In the genomic region with DNA sequence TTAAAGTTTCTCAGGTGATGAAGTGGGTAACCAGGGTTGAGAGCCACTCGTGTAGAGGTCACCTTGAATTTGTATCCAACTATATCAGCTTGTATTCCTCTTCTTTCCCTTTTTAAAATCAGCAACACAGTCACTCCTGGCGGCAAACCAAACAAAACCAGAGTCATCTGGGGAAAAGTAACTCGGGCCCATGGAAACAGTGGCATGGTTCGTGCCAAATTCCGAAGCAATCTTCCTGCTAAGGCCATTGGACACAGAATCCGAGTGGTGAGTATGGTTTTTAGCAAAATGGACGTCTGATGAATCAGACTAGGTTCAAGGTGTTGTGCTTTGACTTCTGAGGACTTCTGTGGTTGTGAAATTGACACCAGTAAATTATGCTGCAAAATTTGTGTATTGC, we compare ENCODE assay signal across 13 cellular contexts. TPM values are rescaled to one million over a fixed set of nuclear protein-coding genes. Genes with fewer than 3 reads are reported as not detected.
DNase-seq lines count a peak whose midpoint lies in the region; ATAC-seq, FAIRE-seq and TF ChIP-seq lines count a peak whose summit lies in the region.
"Had no signal": no experiment of that assay in that cellular context is flagged by ENCODE, and none has a peak within 500 bp of the region (broad histone marks: within the 10 kb centered on the region; RNA-seq: fewer than 3 reads in every experiment).

No MANE protein-coding gene starts in this region.

- peak overlapping the region; percentile 14 for H3K4me2 ChIP-seq in GM23248 (ENCODE audit: unreplicated experiment)

- in situ Hi-C loops in GM23248 (cut with MboI), result no loop called here

- H3K27ac Mint-ChIP-seq in activated naive CD8-positive, alpha-beta T cell treated with anti-CD3 and anti-CD28 coated beads, Interleukin-2, amount 50 U/mL, for 24 hours, result peak overlapping the region; percentile 83

- TF ChIP-seq CTCF in A673 (conservative IDR thresholded peaks at IDR 0.05; ENCODE audit: low read depth, low read length) (no peak), left ventricle myocardium inferior (IDR thresholded peaks at IDR 0.05; ENCODE audit: borderline replicate concordance) (no peak)

- POLR2A ChIA-PET in A673 (lab: Charles Lee; ENCODE audit: low non-redundant PET), result no interaction called here

- H4K20me1 ChIP-seq in GM23248 (ENCODE audit: insufficient read depth), result peaks cover 14% of the 10 kb centered on the region; the same call in 1 of the 2 replicates

- peaks cover 78% of the 10 kb centered on the region for H3K36me3 Mint-ChIP-seq in activated naive CD8-positive, alpha-beta T cell treated with anti-CD3 and anti-CD28 coated beads, Interleukin-2, amount 50 U/mL, for 24 hours (ENCODE audit: low read depth)

- no peaks in the 10 kb centered on the region for H3K27me3 Mint-ChIP-seq in activated naive CD8-positive, alpha-beta T cell treated with anti-CD3 and anti-CD28 coated beads, Interleukin-2, amount 50 U/mL, for 24 hours
- H3K27me3 Mint-ChIP-seq: naive B cell had no signal

- H2AFZ ChIP-seq in GM23248, result no peak overlapping the region

- H3K4me1 ChIP-seq in A673 (ENCODE audit: insufficient read depth, low read length, poor library complexity, severe bottlenecking) (peaks cover 47% of the 10 kb centered on the region), GM23248 (ENCODE audit: insufficient read depth) (peaks cover 36% of the 10 kb centered on the region), left ventricle myocardium inferior (peaks cover 81% of the 10 kb centered on the region)

- H3K9me3 Mint-ChIP-seq in activated naive CD8-positive, alpha-beta T cell treated with anti-CD3 and anti-CD28 coated beads, Interleukin-2, amount 50 U/mL, for 24 hours, result no peaks in the 10 kb centered on the region
- H3K9me3 Mint-ChIP-seq: naive B cell had no signal

- no peak for FAIRE-seq in H54 (lab: Jason Lieb, UNC)

- intact Hi-C loops in A673 (cut with micrococcal nuclease; ENCODE audit: unreplicated experiment) (no loop called here), left ventricle myocardium inferior (cut with micrococcal nuclease) (no loop called here)

- peak overlapping the region; percentile 17 for H3K27ac ChIP-seq in A673 (ENCODE audit: low read depth, low read length, poor library complexity, severe bottlenecking)
- H3K27ac ChIP-seq in GM23248, result peak overlapping the region; percentile 41
- peak overlapping the region; percentile 78 for H3K27ac ChIP-seq in left ventricle myocardium inferior (replicated peaks)

- BruUV-seq in A673 (replicated peaks; lab: Mats Ljungman, UMichigan), result no TSS peak

- H3K9me3 ChIP-seq in A673 (ENCODE audit: low read depth, low read length, poor library complexity, severe bottlenecking) (no peaks in the 10 kb centered on the region), GM23248 (ENCODE audit: low read depth) (no peaks in the 10 kb centered on the region), left ventricle myocardium inferior (replicated peaks) (no peaks in the 10 kb centered on the region)

- no peaks in the 10 kb centered on the region for H3K27me3 ChIP-seq in A673 (replicated peaks; ENCODE audit: insufficient read depth, low read depth, low read length, poor library complexity)
- no peaks in the 10 kb centered on the region for H3K27me3 ChIP-seq in GM23248 (replicated peaks; ENCODE audit: insufficient read depth)
- H3K27me3 ChIP-seq in left ventricle myocardium inferior (ENCODE audit: low read depth), result no peaks in the 10 kb centered on the region

- peaks cover 69% of the 10 kb centered on the region for H3K4me1 Mint-ChIP-seq in activated naive CD8-positive, alpha-beta T cell treated with anti-CD3 and anti-CD28 coated beads, Interleukin-2, amount 50 U/mL, for 24 hours

- peaks cover 68% of the 10 kb centered on the region for H3K36me3 ChIP-seq in A673 (ENCODE audit: insufficient read depth, low read length, poor library complexity, severe bottlenecking)
- peaks cover 60% of the 10 kb centered on the region for H3K36me3 ChIP-seq in GM23248 (ENCODE audit: low read depth)
- peaks cover 59% of the 10 kb centered on the region for H3K36me3 ChIP-seq in left ventricle myocardium inferior

- peak overlapping the region; percentile 77 for H3K4me3 ChIP-seq in A673 (ENCODE audit: low read depth, low read length, poor library complexity, severe bottlenecking)
- 0 out of 2 replicates have a peak overlapping the region, but pooled peaks have one; percentile 100 for H3K4me3 ChIP-seq in GM23248
- H3K4me3 ChIP-seq in left ventricle myocardium inferior, result peak overlapping the region; percentile 34

- H3K9ac ChIP-seq in GM23248, result peak overlapping the region; percentile 100; the same call in 1 of the 2 replicates

- H3K4me3 Mint-ChIP-seq in activated naive CD8-positive, alpha-beta T cell treated with anti-CD3 and anti-CD28 coated beads, Interleukin-2, amount 50 U/mL, for 24 hours, result peak overlapping the region; percentile 97

- ATAC-seq in activated naive CD8-positive, alpha-beta T cell treated with anti-CD3 and anti-CD28 coated beads, Interleukin-2, amount 50 U/mL, for 24 hours, result no peak
- no peak for ATAC-seq in HG03045 (IDR thresholded peaks at IDR 0.05; ENCODE audit: unreplicated experiment)

- WGBS in GM23248 (ENCODE audit: low coverage in 1 of 2, low lambda C conversion rate in 2 of 2, missing lambda C conversion rate in 2 of 2), 2 experiments, result 55 to 60% methylated on average over 7 of the region's 7 CpGs

- CTCF ChIA-PET in A673 (lab: Charles Lee), result no interaction called here

- H3F3A ChIP-seq in GM23248 (ENCODE audit: insufficient read depth), result peaks cover 88% of the 10 kb centered on the region

- H3K79me2 ChIP-seq in GM23248 (ENCODE audit: insufficient read depth), result peaks cover 53% of the 10 kb centered on the region

- no peak for TF ChIP-seq POLR2A in H54 (IDR thresholded peaks at IDR 0.05; ENCODE audit: low read depth, low read length)

- H3K9me2 ChIP-seq in GM23248 (ENCODE audit: insufficient read depth), result no peaks in the 10 kb centered on the region

- no peak for DNase-seq in A673 (ENCODE audit: low spot score)
- peak; percentile 43 for DNase-seq in GM23248
- DNase-seq in activated naive CD8-positive, alpha-beta T cell treated with anti-CD3 and anti-CD28 coated beads, Interleukin-2, amount 50 U/mL, for 24 hours, result no peak
- no peak for DNase-seq in left ventricle myocardium inferior
- no peak for DNase-seq in AG08395 (ENCODE audit: low spot score)
- DNase-seq in NCI-H82 (lab: John Stamatoyannopoulos, UW), result no peak
- no peak for DNase-seq in H54 (ENCODE audit: insufficient read length, low spot score)
- DNase-seq: effector memory CD4-positive, alpha-beta T cell; Karpas-422; naive B cell; NCI-H510A treated with DMSO at 0.1 percent for 48 hours; T-helper 1 cell had no signal

RNA-seq across cellular contexts. Expression of gene RPL35A, which starts 3.9 kb away (rescaled TPM):
- 1,052 and 1,102 TPM in 2 replicates for total RNA-seq in A673 (2021)
- 405 and 468 TPM in 2 replicates for total RNA-seq in GM23248 (2014; rRNA removed; shearing (Covaris generic))
- 765 and 803 TPM in 2 replicates for polyA plus RNA-seq in GM23248 (2016; fragmentation: Nextera tagmentation; extraction: Ambion mirVana)
- total RNA-seq in left ventricle myocardium inferior, result 775 TPM

RNA-seq across cellular contexts. Expression of gene LMLN, which starts 6.1 kb away (rescaled TPM):
- 15.9 and 17.4 TPM in 2 replicates for total RNA-seq in A673 (2021)
- total RNA-seq in GM23248 (2014; rRNA removed; shearing (Covaris generic)), result 3.1 and 3.4 TPM in 2 replicates
- 5.8 and 6.2 TPM in 2 replicates for polyA plus RNA-seq in GM23248 (2016; fragmentation: Nextera tagmentation; extraction: Ambion mirVana)
- total RNA-seq in left ventricle myocardium inferior, result 10.6 TPM

Comparison
In these comparisons a context has a peak if more than half of its experiments do, and no peak if none do; other contexts are left out.
1. H3K27ac ChIP-seq: peak in every context shown above with its lines; median percentile 78 in left ventricle myocardium inferior; 41 in GM23248; 17 in A673.
2. H3K4me3 ChIP-seq: peak in every context shown above with its lines; median percentile 100 in GM23248; 77 in A673; 34 in left ventricle myocardium inferior.